19 cellular contexts compared by ENCODE assay signal in the genomic region with DNA sequence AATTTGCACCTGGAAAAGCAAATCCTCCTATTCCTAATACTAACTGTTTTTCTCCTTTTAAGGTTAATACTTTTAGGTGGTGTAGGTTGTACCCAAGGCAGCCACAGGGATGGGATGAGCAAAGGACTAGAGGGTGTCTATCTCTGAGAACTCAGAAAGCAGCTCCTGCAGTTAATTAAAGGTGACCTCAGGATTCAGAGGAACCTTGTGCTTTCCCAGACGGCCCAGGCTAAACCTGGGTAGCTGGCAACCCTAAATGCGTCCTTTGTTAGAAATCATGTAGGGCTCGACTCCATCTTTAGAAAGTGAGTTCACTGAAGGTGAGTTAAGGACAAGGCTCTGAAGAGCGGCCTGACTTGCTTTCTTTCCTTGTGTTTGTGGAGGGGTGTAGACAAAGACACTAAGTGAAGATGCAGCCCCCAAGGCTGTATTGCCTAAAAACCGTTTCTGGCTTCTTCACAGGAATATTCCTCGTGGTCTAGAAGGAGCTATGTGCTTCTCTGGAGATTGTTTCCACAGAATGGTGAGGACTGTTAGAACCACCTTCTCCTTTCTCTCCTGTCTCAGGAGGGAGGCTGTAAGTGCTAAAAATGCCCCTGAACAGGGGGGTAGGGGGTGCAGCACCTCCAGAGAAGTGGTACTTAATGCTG. TPM values are rescaled to one million over a fixed set of nuclear protein-coding genes. Genes with fewer than 3 reads are reported as not detected.
A peak's percentile ranks its signal among the peaks of the same experiment; 100 is the strongest.
DNase-seq lines count a peak whose midpoint lies in the region; ATAC-seq and TF ChIP-seq lines count a peak whose summit lies in the region.
"Had no signal": no experiment of that assay in that cellular context is flagged by ENCODE, and none has a peak within 500 bp of the region (broad histone marks: within the 10 kb centered on the region; RNA-seq: fewer than 3 reads in every experiment).

No MANE protein-coding gene starts in this region.

- H3K9me3 ChIP-seq in CD8-positive, alpha-beta memory T cell (ENCODE audit: low read length): no peaks in the 10 kb centered on the region
- H3K9me3 ChIP-seq in Panc1 (ENCODE audit: control insufficient read depth, insufficient read depth, low read depth, low read length) (no peaks in the 10 kb centered on the region), heart right ventricle (no peaks in the 10 kb centered on the region), skeletal muscle tissue (ENCODE audit: control insufficient read depth in 3 of 3, low read length in 3 of 3) (no peaks in the 10 kb centered on the region), upper lobe of right lung (no peaks in the 10 kb centered on the region)
- H3K9me3 ChIP-seq: Peyer's patch, suprapubic skin had no signal

- H3K4me3 ChIP-seq in CD8-positive, alpha-beta memory T cell (ENCODE audit: low read length): no peak overlapping the region
- H3K4me3 ChIP-seq in Panc1 (ENCODE audit: low read depth in 2 of 2, low read length in 2 of 2) (no peak overlapping the region), heart right ventricle (no peak overlapping the region), skeletal muscle tissue (ENCODE audit: low read length in 3 of 3) (no peak overlapping the region), upper lobe of right lung (no peak overlapping the region)
- H3K4me3 ChIP-seq: Peyer's patch, suprapubic skin had no signal

- POLR2A ChIA-PET in CD8-positive, alpha-beta memory T cell (lab: Charles Lee): no interaction called here
- POLR2A ChIA-PET in Panc1 (lab: Charles Lee): no interaction called here

- in situ Hi-C loops in Panc1 (cut with HindIII; ENCODE audit: low pct_unique_long_range_greater_than_20kb, low sequenced_read_pairs): no loop called here

- peak overlapping the region; percentile 15 to 84 (median 42) for H3K27ac Mint-ChIP-seq in CD8-positive, alpha-beta memory T cell
- H3K27ac Mint-ChIP-seq: brain had no signal

- no peak overlapping the region for H3K4me3 Mint-ChIP-seq in CD8-positive, alpha-beta memory T cell
- H3K4me3 Mint-ChIP-seq: brain, naive B cell had no signal

- TF ChIP-seq CTCF in Panc1 (IDR thresholded peaks at IDR 0.05) (no peak), heart right ventricle (IDR thresholded peaks at IDR 0.05) (no peak), upper lobe of right lung (IDR thresholded peaks at IDR 0.05) (no peak)

- H3K4me1 Mint-ChIP-seq in CD8-positive, alpha-beta memory T cell: peaks cover 37 to 53% (median 44%) of the 10 kb centered on the region in 3 donors

- H3K36me3 Mint-ChIP-seq in CD8-positive, alpha-beta memory T cell: peaks cover 9 to 16% (median 13%) of the 10 kb centered on the region in 3 donors

- no peaks in the 10 kb centered on the region for H3K27me3 ChIP-seq in CD8-positive, alpha-beta memory T cell (ENCODE audit: insufficient read depth, low read length, poor library complexity, severe bottlenecking)
- no peaks in the 10 kb centered on the region for H3K27me3 ChIP-seq in Panc1 (ENCODE audit: control insufficient read depth, insufficient read depth, low read length)
- H3K27me3 ChIP-seq in heart right ventricle: no peaks in the 10 kb centered on the region
- H3K27me3 ChIP-seq in skeletal muscle tissue (ENCODE audit: control insufficient read depth in 3 of 3, insufficient read depth in 3 of 3, low read length in 3 of 3): no peaks in the 10 kb centered on the region
- no peaks in the 10 kb centered on the region for H3K27me3 ChIP-seq in upper lobe of right lung
- H3K27me3 ChIP-seq: Peyer's patch, suprapubic skin had no signal

- no peak for DNase-seq in CD8-positive, alpha-beta memory T cell
- DNase-seq in Panc1 (ENCODE audit: low read depth, low spot score): no peak
- no peak for DNase-seq in heart right ventricle
- DNase-seq in upper lobe of right lung: no peak
- no peak for DNase-seq in hippocampal formation (lab: John Stamatoyannopoulos, UW)
- no peak for DNase-seq in NCI-H1694 (lab: John Stamatoyannopoulos, UW)
- DNase-seq: activated CD4-positive, CD25-positive, alpha-beta regulatory T cell; activated naive CD4-positive, alpha-beta T cell treated with Interleukin-2 at 50 U/mL for 16 hours; effector CD4-positive, alpha-beta T cell; GOT3; naive B cell; NCI-H2107; Peyer's patch; stimulated activated CD4-positive, alpha-beta T cell treated with anti-CD3 and anti-CD28 coated beads, Interleukin-2, amount 100 ng/mL, for 24 hours; T-helper 1 cell had no signal

- CTCF ChIA-PET in CD8-positive, alpha-beta memory T cell (lab: Charles Lee): interaction anchor here (1.2 kb wide), 1 partner anchor 19 kb away, joined by 3 read pairs; no protein-coding TSS in a partner anchor
- CTCF ChIA-PET in Panc1 (lab: Charles Lee): no interaction called here

- no peak overlapping the region for H3K9ac ChIP-seq in skeletal muscle tissue (ENCODE audit: low read depth in 1 of 3, low read length in 3 of 3)

- H3K27me3 Mint-ChIP-seq in CD8-positive, alpha-beta memory T cell: no peaks in the 10 kb centered on the region
- H3K27me3 Mint-ChIP-seq: brain had no signal

- no peaks in the 10 kb centered on the region for H3K9me3 Mint-ChIP-seq in CD8-positive, alpha-beta memory T cell
- H3K9me3 Mint-ChIP-seq: naive B cell had no signal

- intact Hi-C loops in Panc1 (cut with micrococcal nuclease; ENCODE audit: unreplicated experiment): no loop called here
- intact Hi-C loops in heart right ventricle (cut with DNase I): no loop called here
- intact Hi-C loops in upper lobe of right lung (cut with DNase I): no loop called here

- H3K27ac ChIP-seq in CD8-positive, alpha-beta memory T cell (ENCODE audit: low read depth, low read length): no peak overlapping the region
- H3K27ac ChIP-seq in Panc1 (ENCODE audit: low read length) (peak overlapping the region; percentile 77), heart right ventricle (peak overlapping the region in 7 of 10 donors; percentile 11 to 46 (median 22)), skeletal muscle tissue (ENCODE audit: low read depth, low read length) (peak overlapping the region; percentile 22), upper lobe of right lung (no peak overlapping the region)
- H3K27ac ChIP-seq: suprapubic skin had no signal

- no peaks in the 10 kb centered on the region for H3K36me3 ChIP-seq in CD8-positive, alpha-beta memory T cell (ENCODE audit: insufficient read depth, low read length)
- H3K36me3 ChIP-seq in Panc1 (ENCODE audit: control insufficient read depth, insufficient read depth, low read length): peaks cover 7% of the 10 kb centered on the region; the same call in 1 of the 2 replicates
- H3K36me3 ChIP-seq in heart right ventricle: peaks cover 0 to 57% (median 6%) of the 10 kb centered on the region in 9 donors
- peaks cover 0 to 8% (median 0%) of the 10 kb centered on the region in 3 donors for H3K36me3 ChIP-seq in skeletal muscle tissue (ENCODE audit: control insufficient read depth in 3 of 3, insufficient read depth in 3 of 3, low read length in 3 of 3)
- H3K36me3 ChIP-seq in upper lobe of right lung: peaks cover 33% of the 10 kb centered on the region
- H3K36me3 ChIP-seq: Peyer's patch had no signal

- no TSS peak for BruUV-seq in Panc1 (replicated peaks; lab: Mats Ljungman, UMichigan)

- peaks cover 13% of the 10 kb centered on the region for H3K4me1 ChIP-seq in CD8-positive, alpha-beta memory T cell (ENCODE audit: insufficient read depth, low read length)
- H3K4me1 ChIP-seq in Panc1 (ENCODE audit: control insufficient read depth, insufficient read depth, low read length) (peaks cover 63% of the 10 kb centered on the region), heart right ventricle (peaks cover 31 to 79% (median 71%) of the 10 kb centered on the region in 9 donors), skeletal muscle tissue (ENCODE audit: control insufficient read depth in 3 of 3, insufficient read depth in 3 of 3, low read length in 3 of 3) (peaks cover 25 to 37% (median 28%) of the 10 kb centered on the region in 3 donors), upper lobe of right lung (peaks cover 38% of the 10 kb centered on the region)

- ATAC-seq in Panc1 (peak; percentile 58), heart right ventricle (peak in 6 of 8 donors; percentile 18 to 67 (median 48)), upper lobe of right lung (no peak)
- ATAC-seq: left lobe of liver had no signal

- WGBS in heart right ventricle, 2 donors: 53 to 63% methylated on average over 6 of the region's 6 CpGs

RNA-seq across cellular contexts. Expression of a gene that starts 14.9 kb away (rescaled TPM):
- total RNA-seq in CD8-positive, alpha-beta memory T cell: 10 to 100 TPM; 17.4 to 18.6 TPM
- 8.7 TPM for polyA plus RNA-seq in CD8-positive, alpha-beta memory T cell
- 173 TPM for total RNA-seq in Panc1 (2021; ENCODE audit: unreplicated experiment)
- 49.1 TPM for polyA plus RNA-seq in Panc1 (2012; ENCODE audit: insufficient read length)
- 100 to 1,000 TPM in 2 of 10 donors, 10 to 100 TPM in 8; 65.6 to 118 (median 89.0) TPM for total RNA-seq in heart right ventricle
- 10 to 100 TPM in 1 of 2 donors, 1 to 10 TPM in 1; 9.7 to 17.1 TPM for polyA plus RNA-seq in heart right ventricle
- total RNA-seq in skeletal muscle tissue: 140 TPM
- 160 TPM for total RNA-seq in upper lobe of right lung

Comparison
In these comparisons a context has a peak if more than half of its experiments do, and no peak if none do; other contexts are left out.
1. H3K27ac ChIP-seq: peak in Panc1 (single experiment), heart right ventricle (7 of 10) and skeletal muscle tissue (single experiment); none in CD8-positive, alpha-beta memory T cell (single experiment) and upper lobe of right lung (single experiment).